ENCODE assay signal across 7 cellular contexts in the genomic region with DNA sequence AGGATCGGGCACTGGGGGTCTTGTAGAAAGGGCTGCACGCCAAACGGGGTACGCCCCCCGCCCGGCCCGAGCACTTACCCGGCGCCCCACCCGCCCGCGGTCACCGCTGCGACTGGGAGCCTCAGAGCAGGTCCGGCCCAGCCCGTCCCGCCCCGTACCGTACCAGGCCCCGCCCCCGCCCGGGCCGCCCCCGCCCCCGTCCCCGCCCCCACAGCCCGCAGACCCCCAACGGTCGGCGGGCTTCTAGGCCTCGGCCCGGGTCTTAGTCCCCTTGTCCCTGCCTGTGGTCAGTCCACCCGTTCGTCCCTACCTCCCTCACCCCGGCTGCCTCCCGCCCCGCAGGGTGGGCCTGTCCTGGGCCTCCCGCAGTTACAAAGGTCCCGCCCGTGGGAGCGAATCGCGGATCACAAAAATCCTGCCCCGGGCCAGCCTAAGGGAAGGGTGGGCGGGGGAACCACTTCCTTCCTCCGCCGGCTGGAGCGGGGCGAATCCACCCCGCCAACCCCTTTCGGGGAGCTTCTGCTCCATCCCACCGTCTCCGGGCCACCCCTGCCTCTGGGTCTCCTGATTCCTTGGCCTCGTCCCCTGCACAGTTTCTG. TPM values are rescaled to one million over a fixed set of nuclear protein-coding genes. Genes with fewer than 3 reads are reported as not detected.
DNase-seq lines count a peak whose midpoint lies in the region; ATAC-seq, FAIRE-seq and TF ChIP-seq lines count a peak whose summit lies in the region.

HVCN1 (minus strand) TSS at position 114 of the 599 bp plus-strand sequence. CDS start 5,870 bp downstream, outside the sequence.

- peaks cover 13 to 14% of the 10 kb centered on the region in 2 donors for H3K4me1 ChIP-seq in naive thymus-derived CD4-positive, alpha-beta T cell (ENCODE audit: control insufficient read depth in 2 of 2, insufficient read depth in 2 of 2, low read length in 2 of 2)
- peaks cover 0 to 13% of the 10 kb centered on the region in 2 donors for H3K4me1 ChIP-seq in thoracic aorta (ENCODE audit: control insufficient read depth in 1 of 2, low read depth in 2 of 2)

- ATAC-seq in GM19328 (IDR thresholded peaks at IDR 0.05; ENCODE audit: unreplicated experiment) (peak; percentile 35), esophagus mucosa (peak; percentile 71), thoracic aorta (ENCODE audit: insufficient number of reproducible peaks, low FRiP score, low read depth) (peak; percentile 36)
- ATAC-seq in activated CD8-positive, alpha-beta T cell treated with anti-CD3 and anti-CD28 coated beads, Interleukin-2, amount 10 ng/mL, durations not matched to agents 7 days and 5 days: peak; percentile 73
- peak; percentile 71 for ATAC-seq in naive thymus-derived CD4-positive, alpha-beta T cell

- peak within 1 kb of the TSS; percentile 66 for H3K27ac ChIP-seq in naive thymus-derived CD4-positive, alpha-beta T cell (ENCODE audit: low read depth, low read length)
- peak within 1 kb of the TSS; percentile 57 to 68 for H3K27ac ChIP-seq in thoracic aorta

- peaks cover 3% of the 10 kb centered on the region for H3K9me3 Mint-ChIP-seq in activated CD8-positive, alpha-beta T cell treated with anti-CD3 and anti-CD28 coated beads, Interleukin-2, amount 10 ng/mL, durations not matched to agents 7 days and 5 days (ENCODE audit: insufficient read depth)
- peaks cover 0 to 2% (median 0%) of the 10 kb centered on the region in 11 donors for H3K9me3 Mint-ChIP-seq in naive thymus-derived CD4-positive, alpha-beta T cell

- peaks cover 29% of the 10 kb centered on the region for H3K36me3 Mint-ChIP-seq in activated CD8-positive, alpha-beta T cell treated with anti-CD3 and anti-CD28 coated beads, Interleukin-2, amount 10 ng/mL, durations not matched to agents 7 days and 5 days (ENCODE audit: low read depth)
- peaks cover 0 to 24% (median 18%) of the 10 kb centered on the region in 5 donors for H3K36me3 Mint-ChIP-seq in naive thymus-derived CD4-positive, alpha-beta T cell

- intact Hi-C loops in naive thymus-derived CD4-positive, alpha-beta T cell (cut with micrococcal nuclease): loop anchor here (1.0 to 5.0 kb wide), 4 partner anchors 9 to 220 kb away; partner anchors contain the start of genes FAM216A (in 1 of the 2), GPN3 (in 1 of the 2) and TCTN1 (in 1 of the 2)

- no peak for TF ChIP-seq CTCF in thoracic aorta (IDR thresholded peaks at IDR 0.05)

- peak within 1 kb of the TSS; percentile 87 for H3K4me3 Mint-ChIP-seq in activated CD8-positive, alpha-beta T cell treated with anti-CD3 and anti-CD28 coated beads, Interleukin-2, amount 10 ng/mL, durations not matched to agents 7 days and 5 days
- H3K4me3 Mint-ChIP-seq in naive thymus-derived CD4-positive, alpha-beta T cell: peak within 1 kb of the TSS; percentile 84 to 98 (median 92)

- DNase-seq in HTR-8/SVneo (ENCODE audit: insufficient read length, low spot score): peak; percentile 26
- peak; percentile 72 for DNase-seq in activated CD8-positive, alpha-beta T cell treated with anti-CD3 and anti-CD28 coated beads, Interleukin-2, amount 10 ng/mL, durations not matched to agents 7 days and 5 days
- peak in 4 of 9 donors; percentile 27 to 62 (median 36) for DNase-seq in naive thymus-derived CD4-positive, alpha-beta T cell
- no peak for DNase-seq in thoracic aorta (ENCODE audit: low spot score)
- no peak for DNase-seq in superior temporal gyrus (ENCODE audit: extremely low spot score)

- no peak for FAIRE-seq in HTR-8/SVneo (lab: Jason Lieb, UNC)

- H3K27me3 ChIP-seq in naive thymus-derived CD4-positive, alpha-beta T cell (ENCODE audit: control insufficient read depth in 2 of 2, insufficient read depth in 2 of 2, low read length in 2 of 2): no peaks in the 10 kb centered on the region
- H3K27me3 ChIP-seq in thoracic aorta (replicated peaks; ENCODE audit: insufficient read depth): no peaks in the 10 kb centered on the region

- POLR2A ChIA-PET in activated CD8-positive, alpha-beta T cell treated with anti-CD3 and anti-CD28 coated beads, Interleukin-2, amount 10 ng/mL, durations not matched to agents 7 days and 5 days (lab: Charles Lee): interaction anchor here (0.5 to 1.9 kb wide), 11 partner anchors 9 to 241 kb away, joined by 3 to 7 read pairs (median 4); partner anchors contain the start of gene ARPC3
- POLR2A ChIA-PET in naive thymus-derived CD4-positive, alpha-beta T cell (lab: Charles Lee): interaction anchor here (0.5 to 1.9 kb wide), 8 partner anchors 12 to 751 kb away, joined by 3 to 10 read pairs (median 4); partner anchors contain the start of genes FAM216A, GPN3 and TCTN1

- peak within 1 kb of the TSS; percentile 98 for H3K27ac Mint-ChIP-seq in activated CD8-positive, alpha-beta T cell treated with anti-CD3 and anti-CD28 coated beads, Interleukin-2, amount 10 ng/mL, durations not matched to agents 7 days and 5 days
- peak within 1 kb of the TSS; percentile 79 to 96 (median 91) for H3K27ac Mint-ChIP-seq in naive thymus-derived CD4-positive, alpha-beta T cell

- peaks cover 59% of the 10 kb centered on the region for H3K4me1 Mint-ChIP-seq in activated CD8-positive, alpha-beta T cell treated with anti-CD3 and anti-CD28 coated beads, Interleukin-2, amount 10 ng/mL, durations not matched to agents 7 days and 5 days (ENCODE audit: low read depth)
- peaks cover 27 to 75% (median 55%) of the 10 kb centered on the region in 7 donors for H3K4me1 Mint-ChIP-seq in naive thymus-derived CD4-positive, alpha-beta T cell

- peaks cover 0 to 4% (median 0%) of the 10 kb centered on the region in 3 experiments for H3K36me3 ChIP-seq in naive thymus-derived CD4-positive, alpha-beta T cell (ENCODE audit: control insufficient read depth in 2 of 3, insufficient read depth in 3 of 3, low read length in 3 of 3)
- H3K36me3 ChIP-seq in thoracic aorta: no peaks in the 10 kb centered on the region

- H3K4me3 ChIP-seq in naive thymus-derived CD4-positive, alpha-beta T cell (ENCODE audit: low read length): peak within 1 kb of the TSS; percentile 77
- H3K4me3 ChIP-seq in thoracic aorta: peak within 1 kb of the TSS; percentile 82

- no peaks in the 10 kb centered on the region for H3K9me3 ChIP-seq in naive thymus-derived CD4-positive, alpha-beta T cell (ENCODE audit: control insufficient read depth in 2 of 3, low read length in 3 of 3)
- H3K9me3 ChIP-seq in thoracic aorta: no peaks in the 10 kb centered on the region

- CTCF ChIA-PET in activated CD8-positive, alpha-beta T cell treated with anti-CD3 and anti-CD28 coated beads, Interleukin-2, amount 10 ng/mL, durations not matched to agents 7 days and 5 days (lab: Charles Lee): interaction anchor here (0.7 to 1.4 kb wide), 3 partner anchors 9 to 83 kb away, joined by 3 to 5 read pairs (median 4); no protein-coding TSS in a partner anchor
- CTCF ChIA-PET in naive thymus-derived CD4-positive, alpha-beta T cell (lab: Charles Lee): no interaction called here

- H3K27me3 Mint-ChIP-seq in activated CD8-positive, alpha-beta T cell treated with anti-CD3 and anti-CD28 coated beads, Interleukin-2, amount 10 ng/mL, durations not matched to agents 7 days and 5 days (ENCODE audit: low read depth): no peaks in the 10 kb centered on the region
- H3K27me3 Mint-ChIP-seq in naive thymus-derived CD4-positive, alpha-beta T cell: peaks cover 0 to 9% (median 0%) of the 10 kb centered on the region in 5 donors

RNA-seq across cellular contexts. Expression of gene HVCN1, which starts in this region (rescaled TPM):
- total RNA-seq in activated CD8-positive, alpha-beta T cell treated with anti-CD3 and anti-CD28 coated beads, Interleukin-2, amount 10 ng/mL, durations not matched to agents 7 days and 5 days: 10 to 100 TPM; 28.6 to 30.8 TPM
- total RNA-seq in esophagus mucosa (1.3 TPM), thoracic aorta (10 to 100 TPM; 12.3 to 14.5 TPM)
- 10 to 100 TPM in 4 of 5 experiments, 1 to 10 TPM in 1; 6.4 to 24.8 (median 11.7) TPM for total RNA-seq in naive thymus-derived CD4-positive, alpha-beta T cell
- polyA plus RNA-seq in naive thymus-derived CD4-positive, alpha-beta T cell: 10 to 100 TPM; 15.2 to 25.3 TPM

Comparison
In these comparisons a context has a peak if more than half of its experiments do, and no peak if none do; other contexts are left out.
1. DNase-seq: peak in HTR-8/SVneo (single experiment) and activated CD8-positive, alpha-beta T cell treated with anti-CD3 and anti-CD28 coated beads, Interleukin-2, amount 10 ng/mL, durations not matched to agents 7 days and 5 days (single experiment); none in thoracic aorta (single experiment) and superior temporal gyrus (single experiment).
2. Peak in every context shown above with its lines, with median percentiles within 50 percentile points of each other: ATAC-seq.